ENCODE assay signal across 1 cellular context in genomic region chr6:26312501-26313390, GRCh38.
TF ChIP-seq lines count a peak whose summit lies in the region.

No MANE protein-coding gene starts in this region.

TF ChIP-seq in K562, 482 proteins besides CTCF, POLR2A, EP300 and RAD21 (continued from another document):
- TF ChIP-seq ZNF398 (CRISPR knock-in tag; IDR thresholded peaks at IDR 0.05) (no peak), MYC (IDR thresholded peaks at IDR 0.05; ENCODE audit: low read depth, low read length) (peak; percentile 49; the same call in 1 of the 2 replicates), MYC (CRISPR knock-in tag; IDR thresholded peaks at IDR 0.05; ENCODE audit: borderline replicate concordance, low read depth) (no peak), GTF2E2 (tag; IDR thresholded peaks at IDR 0.05) (0 out of 2 replicates have a peak, but pooled peaks have one; percentile 79)
TF ChIP-seq in K562: peak in this region for 160.
